8 cellular contexts compared by ENCODE assay signal in genomic region chr15:92807971-92808571, GRCh38.
DNase-seq lines count a peak whose midpoint lies in the region; ATAC-seq and TF ChIP-seq lines count a peak whose summit lies in the region.

No MANE protein-coding gene starts in this region.

- H3K36me3 Mint-ChIP-seq in WTC11: no peaks in the 10 kb centered on the region

- H3K9me3 ChIP-seq in HUES6 (ENCODE audit: control insufficient read depth, insufficient read depth, low read depth, low read length) (no peaks in the 10 kb centered on the region), esophagus muscularis mucosa (no peaks in the 10 kb centered on the region)

- H3K4me3 ChIP-seq in HUES6 (ENCODE audit: low read depth, low read length): peak overlapping the region; percentile 54
- H3K4me3 ChIP-seq in esophagus muscularis mucosa: peak overlapping the region; percentile 64 to 70 (median 68)
- H3K4me3 ChIP-seq in rectal smooth muscle tissue (ENCODE audit: low read length): peak overlapping the region; percentile 67

- POLR2A ChIA-PET in WTC11 (lab: Charles Lee): interaction anchor here (0.9 to 5.4 kb wide), 12 partner anchors 9 to 110 kb away, joined by 3 to 191 read pairs (median 14); partner anchors contain the start of gene CHD2

- peak overlapping the region; percentile 84 for H3K4me3 Mint-ChIP-seq in WTC11

- H3K36me3 ChIP-seq in HUES6 (ENCODE audit: control insufficient read depth, insufficient read depth, low read length): no peaks in the 10 kb centered on the region
- no peaks in the 10 kb centered on the region for H3K36me3 ChIP-seq in esophagus muscularis mucosa
- H3K36me3 ChIP-seq in rectal smooth muscle tissue (ENCODE audit: control insufficient read depth, insufficient read depth, low read length): no peaks in the 10 kb centered on the region

- H3K27ac Mint-ChIP-seq in WTC11: peak overlapping the region; percentile 89

- 72% methylated on average over 14 of the region's 14 CpGs for WGBS in esophagus muscularis mucosa

- no peak for TF ChIP-seq CTCF in WTC11 (IDR thresholded peaks at IDR 0.05)
- no peak for TF ChIP-seq CTCF in esophagus muscularis mucosa (IDR thresholded peaks at IDR 0.05)

- H3K27me3 Mint-ChIP-seq in WTC11 (ENCODE audit: low read depth): no peaks in the 10 kb centered on the region

- no peaks in the 10 kb centered on the region for H3K9me3 Mint-ChIP-seq in WTC11

- intact Hi-C loops in esophagus muscularis mucosa (cut with DNase I): loop anchor here (2.0 kb wide), 1 partner anchor 111 kb away; no protein-coding TSS in a partner anchor

- TF ChIP-seq EP300 in esophagus muscularis mucosa (IDR thresholded peaks at IDR 0.05): no peak

- CTCF ChIA-PET in WTC11 (lab: Charles Lee): interaction anchor here (0.9 to 4.9 kb wide), 20 partner anchors 10 to 416 kb away, joined by 3 to 48 read pairs (median 7); partner anchors contain the start of gene CHD2

- peak; percentile 72 to 75 for DNase-seq in AML-193 (lab: John Stamatoyannopoulos, UW)
- no peak for DNase-seq in WTC11 (ENCODE audit: low spot score)
- DNase-seq in esophagus muscularis mucosa (ENCODE audit: extremely low spot score): no peak
- DNase-seq in globus pallidus (ENCODE audit: low spot score): no peak

- H3K4me1 Mint-ChIP-seq in WTC11: peaks cover 39% of the 10 kb centered on the region

- ATAC-seq in WTC11 (no peak), HG02642 (IDR thresholded peaks at IDR 0.05; ENCODE audit: poor library complexity, unreplicated experiment) (no peak), HG03457 (IDR thresholded peaks at IDR 0.05; ENCODE audit: unreplicated experiment) (no peak)

- H3K27me3 ChIP-seq in HUES6 (ENCODE audit: control insufficient read depth, insufficient read depth, low read length) (no peaks in the 10 kb centered on the region), esophagus muscularis mucosa (no peaks in the 10 kb centered on the region), rectal smooth muscle tissue (ENCODE audit: control insufficient read depth, insufficient read depth, low read length) (no peaks in the 10 kb centered on the region)

- H3K9ac ChIP-seq in HUES6 (ENCODE audit: low read length): peak overlapping the region; percentile 57
- H3K9ac ChIP-seq in rectal smooth muscle tissue (ENCODE audit: low read length): no peak overlapping the region

- H3K4me1 ChIP-seq in HUES6 (ENCODE audit: control insufficient read depth, insufficient read depth, low read length): peaks cover 41% of the 10 kb centered on the region
- H3K4me1 ChIP-seq in esophagus muscularis mucosa: peaks cover 37 to 71% (median 64%) of the 10 kb centered on the region in 4 donors
- H3K4me1 ChIP-seq in rectal smooth muscle tissue (ENCODE audit: control insufficient read depth, insufficient read depth, low read length): peaks cover 12% of the 10 kb centered on the region

- H3K27ac ChIP-seq in HUES6 (ENCODE audit: low read depth, low read length) (peak overlapping the region; percentile 60), esophagus muscularis mucosa (replicated peaks in 1 of 4) (peak overlapping the region; percentile 91 to 98 (median 96)), rectal smooth muscle tissue (ENCODE audit: low read depth, low read length) (peak overlapping the region; percentile 99)

- no peak for TF ChIP-seq POLR2A in esophagus muscularis mucosa (IDR thresholded peaks at IDR 0.05; ENCODE audit: low read depth)

TF ChIP-seq in WTC11, 78 proteins besides CTCF, POLR2A, EP300 and RAD21:
- TF ChIP-seq NFE2L1 (CRISPR knock-in tag; IDR thresholded peaks at IDR 0.05): no peak
- no peak for TF ChIP-seq ATF3 (CRISPR knock-in tag; conservative IDR thresholded peaks at IDR 0.05)
- TF ChIP-seq SOX15 (CRISPR knock-in tag; IDR thresholded peaks at IDR 0.05): no peak
- no peak for TF ChIP-seq FOXK1 (CRISPR knock-in tag; IDR thresholded peaks at IDR 0.05)
- TF ChIP-seq E2F4 (CRISPR knock-in tag; IDR thresholded peaks at IDR 0.05; ENCODE audit: borderline replicate concordance, low read depth): no peak
TF ChIP-seq in WTC11: peak in this region for 0.

Comparison
In these comparisons a context has a peak if more than half of its experiments do, and no peak if none do; other contexts are left out.
1. DNase-seq: peak in AML-193 (2 of 2); none in WTC11 (single experiment), esophagus muscularis mucosa (single experiment) and globus pallidus (single experiment).
2. Peak in every context shown above with its lines, with median percentiles within 50 percentile points of each other: H3K27ac ChIP-seq and H3K4me3 ChIP-seq.